Comparison of ENCODE assay signal across 22 cellular contexts in genomic region chr5:140571105-140571504, GRCh38. TPM values are rescaled to one million over a fixed set of nuclear protein-coding genes. Genes with fewer than 3 reads are reported as not detected.
DNase-seq lines count a peak whose midpoint lies in the region; ATAC-seq, FAIRE-seq and TF ChIP-seq lines count a peak whose summit lies in the region.
"Had no signal": no experiment of that assay in that cellular context is flagged by ENCODE, and none has a peak within 500 bp of the region (broad histone marks: within the 10 kb centered on the region; RNA-seq: fewer than 3 reads in every experiment).

No MANE protein-coding gene starts in this region.

- ATAC-seq in Right ventricle myocardium inferior, result peak; percentile 53
- peak; percentile 17 to 62 for ATAC-seq in left cardiac atrium
- no peak for ATAC-seq in HG02852 (IDR thresholded peaks at IDR 0.05; ENCODE audit: unreplicated experiment)
- ATAC-seq: A549 had no signal

- H3K4me3 Mint-ChIP-seq in osteocyte (ENCODE audit: unreplicated experiment), result no peak overlapping the region
- H3K4me3 Mint-ChIP-seq: activated naive CD4-positive, alpha-beta T cell treated with anti-CD3 and anti-CD28 coated beads, Interleukin-2, amount 10 ng/mL, durations not matched to agents 7 days and 5 days; brain had no signal

- in situ Hi-C loops in transverse colon (cut with MboI; ENCODE audit: low pct_ligation_motif_present in 1 of 4, low pct_unique_long_range_greater_than_20kb in 1 of 4, low sequenced_read_pairs in 3 of 4), result loop anchor here in 2 of 4 donors (10.0 to 25.0 kb wide), 2 partner anchors 64 to 91 kb away; partner anchors contain the start of genes CD14 (in 1 of the 2), DND1 (in 1 of the 2), TMCO6 (in 1 of the 2) and WDR55 (in 1 of the 2)

- H3K9me3 ChIP-seq in transverse colon (no peaks in the 10 kb centered on the region), small intestine (ENCODE audit: control insufficient read depth, low read depth) (no peaks in the 10 kb centered on the region)
- H3K9me3 ChIP-seq: A549, SJCRH30, vagina had no signal

- FAIRE-seq in small intestine (lab: Jason Lieb, UNC), result no peak
- FAIRE-seq in GM12891 (lab: Jason Lieb, UNC), result no peak
- FAIRE-seq: A549 had no signal

- H3K4me1 Mint-ChIP-seq in osteocyte (ENCODE audit: unreplicated experiment), result peaks cover 12% of the 10 kb centered on the region

- 86% methylated on average over 5 of the region's 5 CpGs; no CpG with 5 or more reads in 1 of the 2 donors for WGBS in transverse colon (ENCODE audit: low coverage in 1 of 2), 2 donors
- 75 to 92% (median 83%) methylated on average over 5 of the region's 5 CpGs for WGBS in small intestine, 3 donors

- DNase-seq in Right ventricle myocardium inferior (ENCODE audit: missing footprints), result no peak
- DNase-seq in cardiac septum (ENCODE audit: low spot score), result no peak
- DNase-seq in left cardiac atrium, result no peak
- peak; percentile 60 for DNase-seq in osteocyte (ENCODE audit: extremely low spot score, unreplicated experiment)
- no peak for DNase-seq in transverse colon
- no peak for DNase-seq in small intestine
- DNase-seq in GM12891 (ENCODE audit: insufficient read length, low spot score), result no peak
- DNase-seq: activated CD4-positive, alpha-beta T cell treated with anti-CD3 and anti-CD28 coated beads for 48 hours; activated naive CD4-positive, alpha-beta T cell treated with anti-CD3 and anti-CD28 coated beads, Interleukin-2, amount 10 ng/mL, durations not matched to agents 7 days and 5 days; dorsolateral prefrontal cortex; erythroblast; NCI-H1092; nucleus accumbens; OCI-M1; SJCRH30 had no signal

- H3K27ac ChIP-seq in transverse colon (peak overlapping the region; percentile 19 to 69 (median 50)), small intestine (ENCODE audit: low read depth in 1 of 2, low read length in 1 of 2) (peak overlapping the region in 1 of 2 donors; percentile 68)
- H3K27ac ChIP-seq: A549, C4-2B, SJCRH30, vagina had no signal

- peaks cover 14% of the 10 kb centered on the region for H3K36me3 Mint-ChIP-seq in osteocyte (ENCODE audit: unreplicated experiment)

- TF ChIP-seq CTCF in osteocyte (IDR thresholded peaks at IDR 0.05) (no peak), transverse colon (IDR thresholded peaks at IDR 0.05) (no peak)

- H3K27ac Mint-ChIP-seq in osteocyte (ENCODE audit: unreplicated experiment), result no peak overlapping the region
- H3K27ac Mint-ChIP-seq: activated naive CD4-positive, alpha-beta T cell treated with anti-CD3 and anti-CD28 coated beads, Interleukin-2, amount 10 ng/mL, durations not matched to agents 7 days and 5 days had no signal

- no peaks in the 10 kb centered on the region for H3K9me3 Mint-ChIP-seq in osteocyte (ENCODE audit: unreplicated experiment)
- H3K9me3 Mint-ChIP-seq: activated naive CD4-positive, alpha-beta T cell treated with anti-CD3 and anti-CD28 coated beads, Interleukin-2, amount 10 ng/mL, durations not matched to agents 7 days and 5 days had no signal

- TF ChIP-seq POLR2A in transverse colon (IDR thresholded peaks at IDR 0.05) (no peak), GM12891 (IDR thresholded peaks at IDR 0.05; ENCODE audit: low read depth, low read length) (no peak)

- peaks cover 0 to 10% (median 0%) of the 10 kb centered on the region in 4 donors for H3K36me3 ChIP-seq in transverse colon
- H3K36me3 ChIP-seq in small intestine (ENCODE audit: control insufficient read depth in 2 of 2, insufficient read depth in 2 of 2, low read length in 2 of 2), result peaks cover 0 to 2% of the 10 kb centered on the region in 2 donors

- H3K27me3 ChIP-seq in transverse colon (no peaks in the 10 kb centered on the region), small intestine (ENCODE audit: control insufficient read depth in 2 of 2, insufficient read depth in 2 of 2, low read length in 2 of 2) (no peaks in the 10 kb centered on the region)
- H3K27me3 ChIP-seq: dorsolateral prefrontal cortex, SJCRH30, vagina had no signal

- peaks cover under 1 to 40% (median 7%) of the 10 kb centered on the region in 4 donors for H3K4me1 ChIP-seq in transverse colon
- H3K4me1 ChIP-seq in small intestine (ENCODE audit: control insufficient read depth in 2 of 2, insufficient read depth in 1 of 2, low read depth in 1 of 2, low read length in 1 of 2), result peaks cover 0 to 8% of the 10 kb centered on the region in 2 donors
- H3K4me1 ChIP-seq: SJCRH30 had no signal

- H3K27me3 Mint-ChIP-seq in osteocyte (ENCODE audit: unreplicated experiment), result no peaks in the 10 kb centered on the region
- H3K27me3 Mint-ChIP-seq: activated naive CD4-positive, alpha-beta T cell treated with anti-CD3 and anti-CD28 coated beads, Interleukin-2, amount 10 ng/mL, durations not matched to agents 7 days and 5 days had no signal

- intact Hi-C loops in Right ventricle myocardium inferior (cut with DNase I) (no loop called here), cardiac septum (cut with DNase I) (no loop called here), left cardiac atrium (cut with DNase I) (no loop called here), transverse colon (cut with DNase I; ENCODE audit: low total_unique reads) (no loop called here)

- H3K4me3 ChIP-seq in transverse colon (no peak overlapping the region), small intestine (ENCODE audit: low read depth in 1 of 2, low read length in 2 of 2) (no peak overlapping the region)
- H3K4me3 ChIP-seq: A549, dorsolateral prefrontal cortex, SJCRH30, skin epidermis, vagina had no signal

- no peak for TF ChIP-seq EP300 in transverse colon (IDR thresholded peaks at IDR 0.05; ENCODE audit: low read depth)

TF ChIP-seq in GM12891, 5 proteins besides CTCF, POLR2A, EP300 and RAD21:
- TF ChIP-seq TAF1 (IDR thresholded peaks at IDR 0.05; ENCODE audit: low read depth, low read length), result no peak
- TF ChIP-seq SPI1 (IDR thresholded peaks at IDR 0.05; ENCODE audit: low read depth, low read length), result no peak
- TF ChIP-seq POLR2AphosphoS5 (IDR thresholded peaks at IDR 0.05; ENCODE audit: low read depth, low read length), result no peak
- no peak for TF ChIP-seq PAX5 (IDR thresholded peaks at IDR 0.05; ENCODE audit: insufficient read depth, low read length, severe bottlenecking)
- TF ChIP-seq POU2F2 (IDR thresholded peaks at IDR 0.05; ENCODE audit: low read depth, low read length), result no peak

RNA-seq across cellular contexts. Expression of gene SLC35A4, which starts 6.5 kb away (rescaled TPM):
- 76.4 TPM for total RNA-seq in Right ventricle myocardium inferior
- total RNA-seq in cardiac septum, result 81.8 TPM
- 10 to 100 TPM; 70.3 to 79.3 TPM for total RNA-seq in left cardiac atrium
- total RNA-seq in osteocyte, result 79.6 and 80.9 TPM in 2 replicates
- 10 to 100 TPM; 39.4 to 75.5 (median 52.6) TPM for total RNA-seq in transverse colon
- polyA plus RNA-seq in small intestine, result 10 to 100 TPM; 35.7 to 74.6 (median 52.3) TPM
- polyA plus RNA-seq in GM12891 (2012; ENCODE audit: low read depth, missing spikeins), result 102 TPM

RNA-seq across cellular contexts. Expression of gene APBB3, which starts 6.7 kb away (rescaled TPM):
- 10.6 TPM for total RNA-seq in Right ventricle myocardium inferior
- total RNA-seq in cardiac septum, result 18.4 TPM
- total RNA-seq in left cardiac atrium, result 10 to 100 TPM; 11.4 to 14.3 TPM
- total RNA-seq in osteocyte, result 62.3 and 70.7 TPM in 2 replicates
- total RNA-seq in transverse colon, result 10 to 100 TPM; 20.1 to 42.5 (median 37.4) TPM
- 10 to 100 TPM in 2 of 3 donors, 1 to 10 TPM in 1; 9.5 to 21.7 (median 13.0) TPM for polyA plus RNA-seq in small intestine
- polyA plus RNA-seq in GM12891 (2012; ENCODE audit: low read depth, missing spikeins), result 16.6 TPM

RNA-seq across cellular contexts. Expression of gene SRA1, which starts 13.8 kb away (rescaled TPM):
- total RNA-seq in Right ventricle myocardium inferior (29.4 TPM), cardiac septum (31.8 TPM), left cardiac atrium (10 to 100 TPM; 24.9 to 37.4 TPM), osteocyte (41.9 and 43.7 TPM in 2 replicates), transverse colon (10 to 100 TPM; 19.9 to 36.3 (median 26.5) TPM)
- 10 to 100 TPM; 28.5 to 49.9 (median 36.2) TPM for polyA plus RNA-seq in small intestine
- polyA plus RNA-seq in GM12891 (2012; ENCODE audit: low read depth, missing spikeins), result 49.6 TPM

RNA-seq across cellular contexts. Expression of gene EIF4EBP3, which starts 23.6 kb away (rescaled TPM):
- 11.7 TPM for total RNA-seq in Right ventricle myocardium inferior
- 20.6 TPM for total RNA-seq in cardiac septum
- 10 to 100 TPM in 1 of 2 donors, 1 to 10 TPM in 1; 8.8 to 11.5 TPM for total RNA-seq in left cardiac atrium
- 13.2 and 14.7 TPM in 2 replicates for total RNA-seq in osteocyte
- total RNA-seq in transverse colon, result 10 to 100 TPM in 3 of 4 donors, not detected in 1; 18.0 to 56.0 (median 27.5) TPM
- 10 to 100 TPM; 38.7 to 100.0 (median 82.7) TPM for polyA plus RNA-seq in small intestine
- 10.9 TPM for polyA plus RNA-seq in GM12891 (2012; ENCODE audit: low read depth, missing spikeins)
- total RNA-seq: H4 had no signal
